Comparison of ENCODE assay signal across 9 cellular contexts in genomic region chr2:25215948-25216679, GRCh38. TPM values are rescaled to one million over a fixed set of nuclear protein-coding genes. Genes with fewer than 3 reads are reported as not detected.
DNase-seq lines count a peak whose midpoint lies in the region; ATAC-seq and TF ChIP-seq lines count a peak whose summit lies in the region.
"Had no signal": no experiment of that assay in that cellular context is flagged by ENCODE, and none has a peak within 500 bp of the region (broad histone marks: within the 10 kb centered on the region; RNA-seq: fewer than 3 reads in every experiment).

No MANE protein-coding gene starts in this region.

- H3K36me3 Mint-ChIP-seq in Calu3 (ENCODE audit: insufficient read depth, unreplicated experiment): no peaks in the 10 kb centered on the region
- no peaks in the 10 kb centered on the region for H3K36me3 Mint-ChIP-seq in activated naive CD8-positive, alpha-beta T cell treated with anti-CD3 and anti-CD28 coated beads, Interleukin-2, amount 50 U/mL, for 24 hours (ENCODE audit: low read depth)

- POLR2A ChIA-PET in Panc1 (lab: Charles Lee): no interaction called here

- no peaks in the 10 kb centered on the region for H3K27me3 ChIP-seq in Panc1 (ENCODE audit: control insufficient read depth, insufficient read depth, low read length)

- DNase-seq in Calu3 (peak; percentile 70), Panc1 (ENCODE audit: low read depth, low spot score) (no peak), hypothalamus (lab: John Stamatoyannopoulos, UW) (peak in 35 of 51 donors; percentile 13 to 74 (median 40)), GF-D8 (lab: John Stamatoyannopoulos, UW) (no peak)
- DNase-seq in activated naive CD8-positive, alpha-beta T cell treated with anti-CD3 and anti-CD28 coated beads, Interleukin-2, amount 50 U/mL, for 24 hours: peak; percentile 94
- no peak for DNase-seq in NK-92 treated with Interleukin-12 subunit alpha and Interleukin-12 subunit beta, amount 100 ng/mL, for 24 hours (lab: John Stamatoyannopoulos, UW)

- H3K36me3 ChIP-seq in Panc1 (ENCODE audit: control insufficient read depth, insufficient read depth, low read length): no peaks in the 10 kb centered on the region

- in situ Hi-C loops in Panc1 (cut with HindIII; ENCODE audit: low pct_unique_long_range_greater_than_20kb, low sequenced_read_pairs): no loop called here

- intact Hi-C loops in Calu3 (cut with micrococcal nuclease; ENCODE audit: unreplicated experiment) (no loop called here), Panc1 (cut with micrococcal nuclease; ENCODE audit: unreplicated experiment) (no loop called here)

- no peaks in the 10 kb centered on the region for H3K9me3 Mint-ChIP-seq in Calu3 (ENCODE audit: low read depth, unreplicated experiment)
- no peaks in the 10 kb centered on the region for H3K9me3 Mint-ChIP-seq in activated naive CD8-positive, alpha-beta T cell treated with anti-CD3 and anti-CD28 coated beads, Interleukin-2, amount 50 U/mL, for 24 hours

- H3K4me1 Mint-ChIP-seq in Calu3 (ENCODE audit: low read depth, unreplicated experiment): no peaks in the 10 kb centered on the region
- peaks cover 15% of the 10 kb centered on the region for H3K4me1 Mint-ChIP-seq in activated naive CD8-positive, alpha-beta T cell treated with anti-CD3 and anti-CD28 coated beads, Interleukin-2, amount 50 U/mL, for 24 hours

- peak overlapping the region; percentile 59 for H3K4me3 Mint-ChIP-seq in Calu3 (ENCODE audit: low read depth, unreplicated experiment)
- H3K4me3 Mint-ChIP-seq in activated naive CD8-positive, alpha-beta T cell treated with anti-CD3 and anti-CD28 coated beads, Interleukin-2, amount 50 U/mL, for 24 hours: peak overlapping the region; percentile 76

- H3K27ac Mint-ChIP-seq in Calu3 (ENCODE audit: unreplicated experiment): no peak overlapping the region
- H3K27ac Mint-ChIP-seq in activated naive CD8-positive, alpha-beta T cell treated with anti-CD3 and anti-CD28 coated beads, Interleukin-2, amount 50 U/mL, for 24 hours: peak overlapping the region; percentile 85

- H3K9me3 ChIP-seq in Panc1 (ENCODE audit: control insufficient read depth, insufficient read depth, low read depth, low read length): no peaks in the 10 kb centered on the region

- peak overlapping the region; percentile 54 to 81 for H3K4me3 ChIP-seq in Panc1 (ENCODE audit: low read depth in 2 of 2, low read length in 2 of 2)
- H3K4me3 ChIP-seq in skin epidermis: peak overlapping the region; percentile 41 to 54 (median 47)

- BruUV-seq in Calu3 (replicated peaks; lab: Mats Ljungman, UMichigan) (no TSS peak), Panc1 (replicated peaks; lab: Mats Ljungman, UMichigan) (no TSS peak)

- H3K27ac ChIP-seq in Panc1 (ENCODE audit: low read length): peak overlapping the region; percentile 80
- peak overlapping the region in 19 of 21 experiments; percentile 10 to 87 (median 71) for H3K27ac ChIP-seq in skin epidermis

- H3K27me3 Mint-ChIP-seq in Calu3 (ENCODE audit: unreplicated experiment): no peaks in the 10 kb centered on the region
- H3K27me3 Mint-ChIP-seq in activated naive CD8-positive, alpha-beta T cell treated with anti-CD3 and anti-CD28 coated beads, Interleukin-2, amount 50 U/mL, for 24 hours: no peaks in the 10 kb centered on the region

- no peaks in the 10 kb centered on the region for H3K4me1 ChIP-seq in Panc1 (ENCODE audit: control insufficient read depth, insufficient read depth, low read length)

- ATAC-seq in GM21825 (IDR thresholded peaks at IDR 0.05; ENCODE audit: unreplicated experiment) (peak; percentile 60), Panc1 (peak; percentile 95)
- ATAC-seq in activated naive CD8-positive, alpha-beta T cell treated with anti-CD3 and anti-CD28 coated beads, Interleukin-2, amount 50 U/mL, for 24 hours: peak; percentile 94

- CTCF ChIA-PET in Calu3 (lab: Charles Lee) (no interaction called here), Panc1 (lab: Charles Lee) (no interaction called here)

- TF ChIP-seq CTCF in Calu3 (IDR thresholded peaks at IDR 0.05; ENCODE audit: unreplicated experiment) (no peak), Panc1 (IDR thresholded peaks at IDR 0.05) (no peak)

RNA-seq across cellular contexts. Expression of gene POMC, which starts 47.7 kb away (rescaled TPM):
- not detected in 2 replicates for total RNA-seq in Calu3 (2022)
- not detected for total RNA-seq in Panc1 (2021; ENCODE audit: unreplicated experiment)
- not detected for polyA plus RNA-seq in Panc1 (2012; ENCODE audit: insufficient read length)
- total RNA-seq: HT1080 had no signal

Comparison
In these comparisons a context has a peak if more than half of its experiments do, and no peak if none do; other contexts are left out.
1. DNase-seq: peak in Calu3 (single experiment), activated naive CD8-positive, alpha-beta T cell treated with anti-CD3 and anti-CD28 coated beads, Interleukin-2, amount 50 U/mL, for 24 hours (single experiment) and hypothalamus (35 of 51); none in Panc1 (single experiment), NK-92 treated with Interleukin-12 subunit alpha and Interleukin-12 subunit beta, amount 100 ng/mL, for 24 hours (single experiment) and GF-D8 (single experiment).
2. Peak in every context shown above with its lines, with median percentiles within 50 percentile points of each other: ATAC-seq.